8 cellular contexts compared by ENCODE assay signal in genomic region chr7:65981965-65982792, GRCh38. TPM values are rescaled to one million over a fixed set of nuclear protein-coding genes. Genes with fewer than 3 reads are reported as not detected.
DNase-seq lines count a peak whose midpoint lies in the region; ATAC-seq and TF ChIP-seq lines count a peak whose summit lies in the region.

GUSB (minus strand) TSS chr7:65982213; CDS start chr7:65982183, 30 bp downstream.

- no peaks in the 10 kb centered on the region for H3K27me3 Mint-ChIP-seq in T-helper 1 cell treated with Interleukin-12 subunit alpha and Interleukin-12 subunit beta and Interleukin-4 antibody, amounts not matched to agents 30 μg/mL and 1 μg/mL, for 36 hours (ENCODE audit: low read depth)

- H3K36me3 Mint-ChIP-seq in T-helper 1 cell treated with Interleukin-12 subunit alpha and Interleukin-12 subunit beta and Interleukin-4 antibody, amounts not matched to agents 30 μg/mL and 1 μg/mL, for 36 hours (ENCODE audit: low read depth) = peaks cover 2% of the 10 kb centered on the region

- peaks cover 16 to 32% (median 20%) of the 10 kb centered on the region in 4 donors for H3K4me1 ChIP-seq in upper lobe of left lung

- H3K27ac ChIP-seq in upper lobe of left lung = peak within 1 kb of the TSS; percentile 78 to 90 (median 86)

- H3K27me3 ChIP-seq in upper lobe of left lung = no peaks in the 10 kb centered on the region

- peak within 1 kb of the TSS; percentile 94 to 99 (median 95) for H3K4me3 ChIP-seq in upper lobe of left lung

- DNase-seq in NCI-H1694 treated with DMSO at 0.1 percent for 48 hours (lab: John Stamatoyannopoulos, UW) = peak; percentile 85
- DNase-seq in amniotic stem cell (lab: John Stamatoyannopoulos, UW) = peak; percentile 63
- peak; percentile 94 for DNase-seq in left cardiac atrium
- DNase-seq in posterior vena cava (ENCODE audit: low spot score) = peak; percentile 98
- peak; percentile 93 to 99 for DNase-seq in upper lobe of left lung

- WGBS in upper lobe of left lung, 2 donors = 5 to 31% methylated on average over 6 to 58 of the region's 62 CpGs

- peak in 1 of 4 donors; percentile 51 for TF ChIP-seq EP300 in upper lobe of left lung (IDR thresholded peaks at IDR 0.05)

- ATAC-seq in GM18498 (IDR thresholded peaks at IDR 0.05; ENCODE audit: unreplicated experiment) = peak; percentile 88
- peak; percentile 82 for ATAC-seq in HG02885 (IDR thresholded peaks at IDR 0.05; ENCODE audit: poor library complexity, unreplicated experiment)
- peak; percentile 97 to 98 for ATAC-seq in left cardiac atrium
- peak; percentile 94 to 97 for ATAC-seq in upper lobe of left lung (ENCODE audit: low FRiP score in 2 of 2)

- peak in 2 of 6 experiments; percentile 12 to 30 for TF ChIP-seq CTCF in upper lobe of left lung (IDR thresholded peaks at IDR 0.05)

- H3K36me3 ChIP-seq in upper lobe of left lung = peaks cover 0 to 28% (median 15%) of the 10 kb centered on the region in 4 donors

- H3K4me3 Mint-ChIP-seq in T-helper 1 cell treated with Interleukin-12 subunit alpha and Interleukin-12 subunit beta and Interleukin-4 antibody, amounts not matched to agents 30 μg/mL and 1 μg/mL, for 36 hours = peak within 1 kb of the TSS; percentile 87

- intact Hi-C loops in left cardiac atrium (cut with DNase I) (no loop called here), posterior vena cava (cut with DNase I) (no loop called here)

- no peaks in the 10 kb centered on the region for H3K9me3 Mint-ChIP-seq in T-helper 1 cell treated with Interleukin-12 subunit alpha and Interleukin-12 subunit beta and Interleukin-4 antibody, amounts not matched to agents 30 μg/mL and 1 μg/mL, for 36 hours

- peak within 1 kb of the TSS; percentile 94 for H3K27ac Mint-ChIP-seq in T-helper 1 cell treated with Interleukin-12 subunit alpha and Interleukin-12 subunit beta and Interleukin-4 antibody, amounts not matched to agents 30 μg/mL and 1 μg/mL, for 36 hours

- peak in 3 of 4 donors; percentile 52 to 89 (median 73) for TF ChIP-seq POLR2A in upper lobe of left lung (IDR thresholded peaks at IDR 0.05)

- peaks cover 8% of the 10 kb centered on the region for H3K4me1 Mint-ChIP-seq in T-helper 1 cell treated with Interleukin-12 subunit alpha and Interleukin-12 subunit beta and Interleukin-4 antibody, amounts not matched to agents 30 μg/mL and 1 μg/mL, for 36 hours (ENCODE audit: low read depth)

- H3K9me3 ChIP-seq in upper lobe of left lung = no peaks in the 10 kb centered on the region

RNA-seq across cellular contexts. Expression of gene GUSB, which starts in this region (rescaled TPM):
- total RNA-seq in left cardiac atrium = 10 to 100 TPM; 25.8 to 28.6 TPM
- 10 to 100 TPM; 22.5 to 38.4 TPM for total RNA-seq in posterior vena cava
- 10 to 100 TPM; 47.7 to 91.4 (median 66.8) TPM for total RNA-seq in upper lobe of left lung

Comparison
In these comparisons a context has a peak if more than half of its experiments do, and no peak if none do; other contexts are left out.
1. Peak in every context shown above with its lines: DNase-seq, ATAC-seq, H3K4me3 ChIP-seq and H3K27ac ChIP-seq.